24 cellular contexts compared by ENCODE assay signal in the genomic region with DNA sequence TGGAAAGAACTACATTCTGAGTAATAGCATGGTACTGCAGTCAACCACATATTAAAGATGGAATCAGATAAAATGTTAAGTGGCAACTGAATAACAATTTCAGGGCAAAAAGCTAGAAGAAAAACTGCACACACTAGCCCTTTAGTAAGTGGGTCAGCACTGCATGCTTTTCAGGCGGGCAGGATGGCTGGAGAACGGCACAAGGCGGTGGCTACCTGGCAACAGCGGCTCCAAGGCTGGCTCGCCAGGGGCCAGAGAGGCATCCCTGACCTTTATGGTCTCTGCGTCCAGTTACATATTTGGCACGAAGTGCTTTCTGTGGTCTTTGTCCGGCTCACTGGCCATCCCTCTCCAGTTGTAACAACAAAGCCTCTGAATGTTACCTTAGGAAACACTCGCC.
"Had no signal": no experiment of that assay in that cellular context is flagged by ENCODE, and none has a peak within 500 bp of the region (broad histone marks: within the 10 kb centered on the region; RNA-seq: fewer than 3 reads in every experiment).

No MANE protein-coding gene starts in this region.

- H3K4me1 ChIP-seq: pancreas, prostate gland, right lobe of liver, tibial nerve, upper lobe of left lung, vagina had no signal

- DNase-seq: nephron progenitor cell; nucleus accumbens; pancreas; right cardiac atrium; right lobe of liver; sigmoid colon; small intestine; stimulated activated CD4-positive, alpha-beta T cell treated with anti-CD3 and anti-CD28 coated beads, Interleukin-15, amount 100 ng/mL, for 24 hours; stimulated activated CD4-positive, alpha-beta T cell treated with anti-CD3 and anti-CD28 coated beads, Interleukin-2, amount 100 ng/mL, for 24 hours; stimulated activated CD4-positive, alpha-beta T cell treated with anti-CD3 and anti-CD28 coated beads, Interleukin-2, amount 100 ng/mL, for 48 hours; stimulated activated CD4-positive, alpha-beta T cell treated with anti-CD3 and anti-CD28 coated beads, Interleukin-4, amount 100 ng/mL, for 24 hours; stimulated activated naive B cell treated with anti-CD40 and anti-IgM and Interleukin-4, amounts not matched to agents 10 μg/mL and 1 μg/mL and 100 μg/mL, for 72 hours; stimulated activated naive CD4-positive, alpha-beta T cell treated with Interleukin-2 at 50 U/mL for 16 hours; stomach; trophoblast cell; upper lobe of left lung had no signal

- H3K4me3 ChIP-seq: pancreas, prostate gland, right lobe of liver, sigmoid colon, stomach, thoracic aorta, thyroid gland, tibial nerve, upper lobe of left lung, vagina had no signal

- ATAC-seq: natural killer cell treated with Interleukin-12 subunit alpha and Interleukin-12 subunit beta and Interleukin-15 and Interleukin-18, amount 100 ng/mL, for 72 hours; pancreas; right cardiac atrium; right lobe of liver; stimulated activated effector memory CD8-positive, alpha-beta T cell treated with anti-CD3 and anti-CD28 coated beads, Interleukin-12 subunit alpha, Interleukin-12 subunit beta, amount 100 ng/mL, for 72 hours; stimulated activated naive B cell treated with anti-CD40 and anti-IgM and Interleukin-4, amounts not matched to agents 10 μg/mL and 1 μg/mL and 100 μg/mL, for 72 hours had no signal

- H3K36me3 ChIP-seq: neutrophil, pancreas, prostate gland, right lobe of liver, sigmoid colon, stomach, thoracic aorta, thyroid gland, tibial nerve, upper lobe of left lung, vagina had no signal

- H3K27ac ChIP-seq: neutrophil, pancreas, prostate gland, right lobe of liver, sigmoid colon, stomach, thoracic aorta, thyroid gland, tibial nerve, upper lobe of left lung, vagina had no signal

- H3K9me3 ChIP-seq: neutrophil, pancreas, prostate gland, right lobe of liver, sigmoid colon, stomach, thoracic aorta, thyroid gland, tibial nerve, upper lobe of left lung, vagina had no signal

- H3K27me3 ChIP-seq: neutrophil, pancreas, right lobe of liver, sigmoid colon, thyroid gland, tibial nerve, upper lobe of left lung, vagina had no signal
